Comparison of ENCODE assay signal across 10 cellular contexts in the genomic region with DNA sequence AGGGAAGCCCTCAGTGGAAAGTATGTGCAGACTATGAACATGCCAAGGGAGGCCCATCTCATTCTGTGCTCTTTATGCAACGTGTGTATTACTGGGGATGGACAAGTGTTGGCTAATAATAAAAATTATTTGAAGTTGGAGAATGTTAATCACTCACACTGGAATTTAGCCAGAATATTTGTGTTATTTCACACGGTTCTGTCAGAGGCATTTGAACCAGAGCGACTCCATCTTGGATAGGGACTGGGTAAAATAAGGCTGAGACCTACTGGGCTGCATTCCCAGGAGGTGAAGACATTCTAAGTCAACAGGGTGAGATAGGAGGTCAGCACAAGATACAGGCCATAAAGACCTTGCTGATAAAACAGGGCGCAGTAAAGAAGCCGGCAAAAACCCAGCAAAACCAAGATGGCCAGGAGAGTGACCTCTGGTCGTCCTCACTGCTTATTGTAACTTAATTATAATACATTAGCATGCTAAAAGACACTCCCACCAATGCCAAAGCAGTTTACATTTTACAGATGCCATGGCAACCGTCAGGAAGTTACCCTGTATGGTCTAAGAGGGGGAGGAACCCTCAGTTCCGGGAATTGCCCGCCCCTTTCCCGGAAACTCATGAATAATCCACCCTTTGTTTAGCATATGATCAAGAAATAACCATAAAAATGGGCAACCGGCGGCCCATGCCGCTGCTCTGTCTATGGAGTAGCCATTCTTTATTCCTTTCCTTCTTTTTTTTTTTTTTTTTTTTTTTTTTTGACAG. TPM values are rescaled to one million over a fixed set of nuclear protein-coding genes. Genes with fewer than 3 reads are reported as not detected.
DNase-seq lines count a peak whose midpoint lies in the region; ATAC-seq and TF ChIP-seq lines count a peak whose summit lies in the region.
"Had no signal": no experiment of that assay in that cellular context is flagged by ENCODE, and none has a peak within 500 bp of the region (broad histone marks: within the 10 kb centered on the region; RNA-seq: fewer than 3 reads in every experiment).

No MANE protein-coding gene starts in this region.

- no peak overlapping the region for H3K4me3 Mint-ChIP-seq in activated naive CD8-positive, alpha-beta T cell treated with anti-CD3 and anti-CD28 coated beads, Interleukin-2, amount 50 U/mL, for 24 hours
- H3K4me3 Mint-ChIP-seq in neural crest cell: peak overlapping the region; percentile 73

- H3K27ac Mint-ChIP-seq in activated naive CD8-positive, alpha-beta T cell treated with anti-CD3 and anti-CD28 coated beads, Interleukin-2, amount 50 U/mL, for 24 hours: no peak overlapping the region
- H3K27ac Mint-ChIP-seq in neural crest cell (ENCODE audit: unreplicated experiment): no peak overlapping the region
- H3K27ac Mint-ChIP-seq: neural progenitor cell had no signal

- peaks cover 30% of the 10 kb centered on the region for H3K4me1 Mint-ChIP-seq in activated naive CD8-positive, alpha-beta T cell treated with anti-CD3 and anti-CD28 coated beads, Interleukin-2, amount 50 U/mL, for 24 hours
- peaks cover 28% of the 10 kb centered on the region for H3K4me1 Mint-ChIP-seq in neural crest cell

- DNase-seq in COLO829 (ENCODE audit: low spot score) (peak; percentile 50), M059J (ENCODE audit: low read depth) (peak; percentile 93), neural crest cell (ENCODE audit: low read depth, low spot score) (no peak), inferior parietal cortex (ENCODE audit: extremely low spot score) (no peak), kidney glomerular epithelial cell (lab: John Stamatoyannopoulos, UW) (no peak)
- DNase-seq in activated naive CD8-positive, alpha-beta T cell treated with anti-CD3 and anti-CD28 coated beads, Interleukin-2, amount 50 U/mL, for 24 hours: peak; percentile 22
- DNase-seq: T-helper 9 cell had no signal

- H3K27me3 Mint-ChIP-seq in activated naive CD8-positive, alpha-beta T cell treated with anti-CD3 and anti-CD28 coated beads, Interleukin-2, amount 50 U/mL, for 24 hours: peaks cover 11% of the 10 kb centered on the region
- H3K27me3 Mint-ChIP-seq in neural crest cell (ENCODE audit: low read depth): peaks cover 58% of the 10 kb centered on the region

- no peaks in the 10 kb centered on the region for H3K9me3 Mint-ChIP-seq in activated naive CD8-positive, alpha-beta T cell treated with anti-CD3 and anti-CD28 coated beads, Interleukin-2, amount 50 U/mL, for 24 hours
- no peaks in the 10 kb centered on the region for H3K9me3 Mint-ChIP-seq in neural crest cell

- ATAC-seq in activated naive CD8-positive, alpha-beta T cell treated with anti-CD3 and anti-CD28 coated beads, Interleukin-2, amount 50 U/mL, for 24 hours: no peak
- ATAC-seq in HG03442 (IDR thresholded peaks at IDR 0.05; ENCODE audit: unreplicated experiment) (no peak), GM18870 (IDR thresholded peaks at IDR 0.05; ENCODE audit: unreplicated experiment) (no peak)

- peaks cover under 1% of the 10 kb centered on the region for H3K36me3 Mint-ChIP-seq in activated naive CD8-positive, alpha-beta T cell treated with anti-CD3 and anti-CD28 coated beads, Interleukin-2, amount 50 U/mL, for 24 hours (ENCODE audit: low read depth)
- peaks cover under 1% of the 10 kb centered on the region for H3K36me3 Mint-ChIP-seq in neural crest cell (ENCODE audit: low read depth)

- TF ChIP-seq CTCF in neural crest cell (conservative IDR thresholded peaks at IDR 0.05): no peak

RNA-seq across cellular contexts. Expression of gene FZD5, which starts 2.6 kb away (rescaled TPM):
- total RNA-seq in M059J (2014; rRNA removed; shearing (Covaris generic)): 3.4 and 5.2 TPM in 2 replicates
- total RNA-seq in neural crest cell: 2.4 and 2.5 TPM in 2 replicates

Comparison
In these comparisons a context has a peak if more than half of its experiments do, and no peak if none do; other contexts are left out.
1. DNase-seq: peak in COLO829 (single experiment), M059J (single experiment) and activated naive CD8-positive, alpha-beta T cell treated with anti-CD3 and anti-CD28 coated beads, Interleukin-2, amount 50 U/mL, for 24 hours (single experiment); none in neural crest cell (single experiment), inferior parietal cortex (single experiment) and kidney glomerular epithelial cell (single experiment).